1 cellular context compared by ENCODE assay signal in genomic region chr3:52897130-52898109, GRCh38.
TF ChIP-seq lines count a peak whose summit lies in the region.

Gene STIMATE, minus strand, starts transcription at chr3:52897548. Its CDS starts 98 bp downstream, at chr3:52897450.

TF ChIP-seq in HEK293, 187 proteins besides CTCF, POLR2A, EP300 and RAD21 (continued from another document):
- TF ChIP-seq ZNF776 (tag by site-specific recombination; IDR thresholded peaks at IDR 0.05; ENCODE audit: borderline replicate concordance) (no peak), ZNF398 (tag by site-specific recombination; IDR thresholded peaks at IDR 0.05) (peak; percentile 7; the same call in 1 of the 2 replicates), ZNF660 (tag by site-specific recombination; IDR thresholded peaks at IDR 0.05) (0 out of 2 replicates have a peak, but pooled peaks have one; percentile 28), ZNF423 (tag by site-specific recombination; IDR thresholded peaks at IDR 0.05) (no peak), ZBTB20 (tag by site-specific recombination; IDR thresholded peaks at IDR 0.05) (peak; percentile 47; the same call in 1 of the 2 replicates)
